Comparison of ENCODE assay signal across 28 cellular contexts in the genomic region with DNA sequence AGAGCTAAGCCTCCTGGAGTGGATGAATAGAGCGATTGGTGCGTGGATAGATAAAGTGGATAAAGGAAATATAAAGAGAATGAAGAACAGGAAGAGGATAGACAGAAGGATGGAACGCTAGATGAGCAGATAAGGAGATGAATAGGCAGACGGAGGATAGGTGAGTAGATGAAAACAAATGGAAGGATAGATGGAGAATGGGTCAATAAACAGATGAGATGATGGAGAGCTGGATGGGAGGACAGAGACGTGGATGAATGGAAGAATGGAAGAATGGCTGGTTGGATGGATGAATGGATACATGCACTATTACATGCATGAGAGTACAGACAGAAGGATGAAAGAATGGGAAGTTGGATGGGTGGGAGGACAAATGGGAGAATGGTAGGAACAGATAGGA. TPM values are rescaled to one million over a fixed set of nuclear protein-coding genes. Genes with fewer than 3 reads are reported as not detected.
"Had no signal": no experiment of that assay in that cellular context is flagged by ENCODE, and none has a peak within 500 bp of the region (broad histone marks: within the 10 kb centered on the region; RNA-seq: fewer than 3 reads in every experiment).

No MANE protein-coding gene starts in this region.

- H3K27ac Mint-ChIP-seq: effector memory CD8-positive, alpha-beta T cell; endodermal cell; mesothelial cell of epicardium had no signal

- H3K4me3 Mint-ChIP-seq: effector memory CD8-positive, alpha-beta T cell; endodermal cell; mesothelial cell of epicardium had no signal

- DNase-seq: dermis blood vessel endothelial cell; dorsolateral prefrontal cortex; effector CD4-positive, alpha-beta T cell; effector memory CD8-positive, alpha-beta T cell; endodermal cell; erythroblast; esophagus squamous epithelium; foreskin fibroblast; foreskin melanocyte; gastrocnemius medialis; glutamatergic neuron; head of caudate nucleus; heart right ventricle; hippocampal formation; left cardiac atrium; left ventricle myocardium superior; lower lobe of right lung; mesenchymal stem cell; mucosa of descending colon had no signal

- H3K27ac ChIP-seq: coronary artery, dorsolateral prefrontal cortex, epithelial cell of prostate, esophagus squamous epithelium, gastrocnemius medialis, heart right ventricle, left lung, lower lobe of right lung had no signal

- H3K9me3 ChIP-seq: esophagus squamous epithelium, gastrocnemius medialis, heart right ventricle, left lung, lower lobe of right lung, mucosa of descending colon had no signal

- H3K36me3 ChIP-seq: gastrocnemius medialis had no signal

- ATAC-seq: effector memory CD8-positive, alpha-beta T cell; esophagus mucosa; gastrocnemius medialis; heart right ventricle; left cardiac atrium; left lung; left ventricle myocardium superior; lower lobe of right lung; mucosa of descending colon had no signal

- H3K4me3 ChIP-seq: coronary artery, dorsolateral prefrontal cortex, esophagus squamous epithelium, gastrocnemius medialis, heart right ventricle, left lung, lower lobe of right lung, mucosa of descending colon had no signal

- H3K27me3 Mint-ChIP-seq: effector memory CD8-positive, alpha-beta T cell had no signal

- H3K4me1 Mint-ChIP-seq: endodermal cell had no signal

- H3K9me3 Mint-ChIP-seq: effector memory CD8-positive, alpha-beta T cell; endodermal cell; mesothelial cell of epicardium had no signal

- H3K27me3 ChIP-seq: dorsolateral prefrontal cortex, esophagus squamous epithelium, gastrocnemius medialis, heart right ventricle, left lung had no signal

- H3K36me3 Mint-ChIP-seq: mesothelial cell of epicardium had no signal

RNA-seq across cellular contexts. Expression of a gene that starts 35.2 kb away (rescaled TPM):
- total RNA-seq: endodermal cell, gastrocnemius medialis, kidney epithelial cell, lung microvascular endothelial cell, mesenteric fat pad, myocyte had no signal
